ENCODE assay signal across 17 cellular contexts in the genomic region with DNA sequence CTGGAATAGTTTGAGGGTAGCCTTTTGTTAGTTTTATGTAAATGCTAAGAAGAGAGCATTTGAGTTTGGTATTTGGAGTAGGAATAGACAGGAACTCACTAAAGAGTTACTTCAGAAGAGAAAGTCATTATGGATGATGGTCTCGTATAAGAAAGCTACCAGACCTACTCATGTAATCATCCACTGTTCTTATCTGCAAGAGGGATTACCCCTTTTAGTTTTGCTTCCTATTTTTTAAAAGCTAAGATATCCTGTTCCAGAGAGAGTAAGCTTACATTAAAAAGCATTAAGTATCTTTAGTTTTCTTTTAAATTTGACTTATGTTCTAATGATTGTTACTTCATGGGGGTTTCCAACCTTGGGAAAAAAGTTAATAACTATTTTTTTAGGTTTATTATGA. TPM values are rescaled to one million over a fixed set of nuclear protein-coding genes. Genes with fewer than 3 reads are reported as not detected.
DNase-seq lines count a peak whose midpoint lies in the region; ATAC-seq, FAIRE-seq and TF ChIP-seq lines count a peak whose summit lies in the region.
"Had no signal": no experiment of that assay in that cellular context is flagged by ENCODE, and none has a peak within 500 bp of the region (broad histone marks: within the 10 kb centered on the region; RNA-seq: fewer than 3 reads in every experiment).

No MANE protein-coding gene starts in this region.

- no peaks in the 10 kb centered on the region for H4K20me1 ChIP-seq in GM12878 (ENCODE audit: control insufficient read depth, insufficient read depth)

- H3K9me3 Mint-ChIP-seq in progenitor cell of endocrine pancreas (ENCODE audit: low read depth) (peaks cover 6% of the 10 kb centered on the region), Calu3 (ENCODE audit: low read depth, unreplicated experiment) (no peaks in the 10 kb centered on the region)
- H3K9me3 Mint-ChIP-seq: CD4-positive, alpha-beta T cell had no signal

- peak; percentile 60 for ATAC-seq in GM18508 (IDR thresholded peaks at IDR 0.05; ENCODE audit: insufficient read depth, unreplicated experiment)
- ATAC-seq in GM21528 (IDR thresholded peaks at IDR 0.05; ENCODE audit: low FRiP score, unreplicated experiment): peak; percentile 41
- peak; percentile 62 for ATAC-seq in HG03432 (IDR thresholded peaks at IDR 0.05; ENCODE audit: unreplicated experiment)
- peak; percentile 78 for ATAC-seq in GM12878

- no TSS peak for BruUV-seq in GM12878 (replicated peaks; lab: Mats Ljungman, UMichigan)
- no TSS peak for BruUV-seq in Calu3 (replicated peaks; lab: Mats Ljungman, UMichigan)

- TF ChIP-seq CTCF in GM12878 (IDR thresholded peaks at IDR 0.05 in 2 of 3, conservative IDR thresholded peaks at IDR 0.05 in 1 of 3; ENCODE audit: control insufficient read depth in 2 of 3, extremely low read depth in 1 of 3, insufficient read depth in 1 of 3, low read depth in 3 of 3, low read length in 3 of 3) (no peak), progenitor cell of endocrine pancreas (IDR thresholded peaks at IDR 0.05; ENCODE audit: unreplicated experiment) (no peak), Calu3 (IDR thresholded peaks at IDR 0.05; ENCODE audit: unreplicated experiment) (no peak)

- peaks cover 7% of the 10 kb centered on the region for H3K4me1 Mint-ChIP-seq in progenitor cell of endocrine pancreas (ENCODE audit: low read depth)
- H3K4me1 Mint-ChIP-seq in Calu3 (ENCODE audit: low read depth, unreplicated experiment): peaks cover 35% of the 10 kb centered on the region

- DNase-seq in GM12878 (ENCODE audit: low read depth, low spot score) (no peak), progenitor cell of endocrine pancreas (ENCODE audit: low spot score, unreplicated experiment) (no peak), Calu3 (no peak), OCI-M2 (lab: John Stamatoyannopoulos, UW; ENCODE audit: unreplicated experiment) (no peak)
- DNase-seq in activated naive CD4-positive, alpha-beta T cell treated with Interleukin-2 at 50 U/mL for 16 hours: no peak
- DNase-seq: activated CD4-positive, alpha-beta T cell treated with anti-CD3 and anti-CD28 coated beads for 1 hour; activated gamma-delta T cell; CD4-positive, alpha-beta T cell; KBM-7; NCI-H2171 treated with DMSO at 0.1 percent for 48 hours; SHP77; stimulated activated CD4-positive, alpha-beta T cell treated with anti-CD3 and anti-CD28 coated beads, Interleukin-15, amount 100 ng/mL, for 24 hours; stimulated activated naive CD4-positive, alpha-beta T cell treated with Interleukin-2 at 50 U/mL for 16 hours had no signal

- 0% methylated on average over 1 of the region's 1 CpG for WGBS in GM12878 (ENCODE audit: insufficient coverage, insufficient replicate concordance, low lambda C conversion rate, missing lambda C conversion rate)

- TF ChIP-seq EP300 in GM12878 (IDR thresholded peaks at IDR 0.05; ENCODE audit: borderline replicate concordance in 1 of 2, control insufficient read depth in 1 of 2, low read depth in 2 of 2, low read length in 2 of 2): no peak

- H3K4me2 ChIP-seq in GM12878 (ENCODE audit: control insufficient read depth, insufficient read depth): 0 out of 2 replicates have a peak overlapping the region, but pooled peaks have one; percentile 4

- H3K27me3 Mint-ChIP-seq in progenitor cell of endocrine pancreas (no peaks in the 10 kb centered on the region), Calu3 (ENCODE audit: unreplicated experiment) (no peaks in the 10 kb centered on the region)
- H3K27me3 Mint-ChIP-seq: CD4-positive, alpha-beta T cell had no signal

- TF ChIP-seq RAD21 in GM12878 (IDR thresholded peaks at IDR 0.05; ENCODE audit: insufficient read depth, low read depth, low read length): no peak

- SMC1A ChIA-PET in GM12878 (lab: Charles Lee; ENCODE audit: uncharacterized antibody, unreplicated experiment): interaction anchor here (0.9 to 8.0 kb wide), 10 partner anchors 8 to 87 kb away, joined by 3 to 95 read pairs (median 4); a partner anchor contains a TSS

- RAD21 ChIA-PET in GM12878 (lab: Charles Lee; ENCODE audit: unreplicated experiment): interaction anchor here (0.6 to 2.7 kb wide), 7 partner anchors 8 to 548 kb away, joined by 3 to 27 read pairs (median 6); a partner anchor contains a TSS

- CTCF ChIA-PET in GM12878 (lab: Yijun Ruan, JAX): interaction anchor here (1.0 to 5.4 kb wide), 10 partner anchors 8 to 166 kb away, joined by 3 to 95 read pairs (median 6); a partner anchor contains a TSS
- CTCF ChIA-PET in Calu3 (lab: Charles Lee): no interaction called here

- H3K4me1 ChIP-seq in GM12878 (ENCODE audit: control insufficient read depth, insufficient read depth, low read length): peaks cover 11% of the 10 kb centered on the region; the same call in 1 of the 2 replicates

- peaks cover 0 to 3% of the 10 kb centered on the region in 2 experiments; a peak in 3 of 4 replicates for H3K27me3 ChIP-seq in GM12878 (replicated peaks in 1 of 2; ENCODE audit: control insufficient read depth in 2 of 2, insufficient read depth in 2 of 2, low read length in 1 of 2)

- H3K4me3 Mint-ChIP-seq in progenitor cell of endocrine pancreas (ENCODE audit: low read depth) (no peak overlapping the region), Calu3 (ENCODE audit: low read depth, unreplicated experiment) (no peak overlapping the region)
- H3K4me3 Mint-ChIP-seq: CD4-positive, alpha-beta T cell had no signal

- H3K27ac Mint-ChIP-seq in progenitor cell of endocrine pancreas (no peak overlapping the region), Calu3 (ENCODE audit: unreplicated experiment) (no peak overlapping the region)
- H3K27ac Mint-ChIP-seq: CD4-positive, alpha-beta T cell had no signal

- H3K27ac ChIP-seq in GM12878 (ENCODE audit: control insufficient read depth, insufficient read depth): no peak overlapping the region

- H3K4me3 ChIP-seq in GM12878: no peak overlapping the region

- H3K79me2 ChIP-seq in GM12878 (ENCODE audit: control insufficient read depth, insufficient read depth, low read length): no peaks in the 10 kb centered on the region

- no peak overlapping the region for H2AFZ ChIP-seq in GM12878 (ENCODE audit: control insufficient read depth, low read depth, low read length)

- no peaks in the 10 kb centered on the region for H3K36me3 ChIP-seq in GM12878 (ENCODE audit: control insufficient read depth in 2 of 2, insufficient read depth in 2 of 2, low read length in 1 of 2)

- in situ Hi-C loops in GM12878 (cut with MboI): no loop called here

- peak; percentile 18 for FAIRE-seq in GM12878 (lab: Jason Lieb, UNC)

- POLR2A ChIA-PET in GM12878 (lab: Charles Lee): interaction anchor here (0.8 to 0.9 kb wide), 2 partner anchors 8 to 86 kb away, joined by 4 to 5 read pairs; a partner anchor contains a TSS

- H3K9ac ChIP-seq in GM12878 (ENCODE audit: control insufficient read depth, insufficient read depth, low read length): no peak overlapping the region

- intact Hi-C loops in GM12878 (cut with micrococcal nuclease; ENCODE audit: unreplicated experiment) (no loop called here), Calu3 (cut with micrococcal nuclease; ENCODE audit: unreplicated experiment) (loop anchor here (2.0 kb wide), 1 partner anchor 55 kb away; a partner anchor contains a TSS)

- H3K9me3 ChIP-seq in GM12878 (replicated peaks; ENCODE audit: control insufficient read depth, insufficient read depth, low read length): no peaks in the 10 kb centered on the region

- H3K36me3 Mint-ChIP-seq in progenitor cell of endocrine pancreas (ENCODE audit: insufficient read depth) (no peaks in the 10 kb centered on the region), Calu3 (ENCODE audit: insufficient read depth, unreplicated experiment) (no peaks in the 10 kb centered on the region)

- no peak for TF ChIP-seq POLR2A in GM12878 (IDR thresholded peaks at IDR 0.05; ENCODE audit: low read depth, low read length)

RNA-seq across cellular contexts. Expression of a gene that starts 12.5 kb away (rescaled TPM):
- total RNA-seq in GM12878 (2013; cell fraction: nucleolus; rRNA removed): not detected in 2 replicates
- not detected in 2 replicates for total RNA-seq in GM12878 (2014; rRNA removed)
- not detected in 2 replicates for total RNA-seq in GM12878 (2014; rRNA removed; fragmentation: Illumina TruSeq; extraction: Trizol)
- total RNA-seq in GM12878 (2021): 0.13 TPM in 1 of 2 replicates, not detected in the other
- polyA plus RNA-seq in GM12878 (2011; ENCODE audit: low read depth): not detected
- polyA plus RNA-seq in GM12878 (2011; rRNA removed): not detected in 2 replicates
- not detected in 2 replicates for polyA plus RNA-seq in GM12878 (2011; cell fraction: cytosol; rRNA removed)
- not detected in 2 replicates for polyA plus RNA-seq in GM12878 (2011; cell fraction: nucleus; rRNA removed)
- not detected in 2 replicates for polyA plus RNA-seq in GM12878 (2012)
- 0.18 TPM in 1 of 2 replicates, not detected in the other for polyA plus RNA-seq in GM12878 (2014; fragmentation: Illumina TruSeq; extraction: Trizol)
- polyA plus RNA-seq in GM12878 (2014; fragmentation: Nextera tagmentation; extraction: Ambion mirVana): under 1 TPM in 1 of 2 experiments, not detected in 1; 0.29 TPM
- 0.23 TPM in 1 of 2 replicates, not detected in the other for polyA plus RNA-seq in GM12878 (2014; rRNA removed)
- polyA plus RNA-seq in GM12878 (2016; fragmentation: Nextera tagmentation; extraction: Ambion mirVana): under 1 TPM in 1 of 2 experiments, not detected in 1; 0.50 TPM
- polyA minus RNA-seq in GM12878 (2011; rRNA and poly(A)+ RNA removed): not detected in 2 replicates
- not detected in 2 replicates for polyA minus RNA-seq in GM12878 (2011; cell fraction: cytosol; rRNA and poly(A)+ RNA removed)
- not detected in 2 replicates for polyA minus RNA-seq in GM12878 (2011; cell fraction: nucleus; rRNA and poly(A)+ RNA removed)
- total RNA-seq in progenitor cell of endocrine pancreas: 5.0 and 7.3 TPM in 2 replicates
- 1.7 and 1.9 TPM in 2 replicates for total RNA-seq in Calu3 (2022)
- total RNA-seq: CD4-positive, alpha-beta T cell; cerebellum had no signal

RNA-seq across cellular contexts. Expression of a gene that starts 26.1 kb away (rescaled TPM):
- not detected in 2 replicates for total RNA-seq in GM12878 (2013; cell fraction: nucleolus; rRNA removed)
- not detected in 2 replicates for total RNA-seq in GM12878 (2014; rRNA removed)
- total RNA-seq in GM12878 (2014; rRNA removed; fragmentation: Illumina TruSeq; extraction: Trizol): not detected in 2 replicates
- not detected in 2 replicates for total RNA-seq in GM12878 (2021)
- polyA plus RNA-seq in GM12878 (2011; ENCODE audit: low read depth): not detected
- not detected in 2 replicates for polyA plus RNA-seq in GM12878 (2011; rRNA removed)
- polyA plus RNA-seq in GM12878 (2011; cell fraction: cytosol; rRNA removed): 0.04 TPM in 1 of 2 replicates, not detected in the other
- polyA plus RNA-seq in GM12878 (2011; cell fraction: nucleus; rRNA removed): not detected in 2 replicates
- polyA plus RNA-seq in GM12878 (2012): not detected in 2 replicates
- polyA plus RNA-seq in GM12878 (2014; fragmentation: Illumina TruSeq; extraction: Trizol): 0.17 TPM in 1 of 2 replicates, not detected in the other
- under 1 TPM in 1 of 2 experiments, not detected in 1; 0.04 TPM for polyA plus RNA-seq in GM12878 (2014; fragmentation: Nextera tagmentation; extraction: Ambion mirVana)
- not detected in 2 replicates for polyA plus RNA-seq in GM12878 (2014; rRNA removed)
- polyA plus RNA-seq in GM12878 (2016; fragmentation: Nextera tagmentation; extraction: Ambion mirVana): not detected
- polyA minus RNA-seq in GM12878 (2011; rRNA and poly(A)+ RNA removed): not detected in 2 replicates
- not detected in 2 replicates for polyA minus RNA-seq in GM12878 (2011; cell fraction: cytosol; rRNA and poly(A)+ RNA removed)
- not detected in 2 replicates for polyA minus RNA-seq in GM12878 (2011; cell fraction: nucleus; rRNA and poly(A)+ RNA removed)
- total RNA-seq in progenitor cell of endocrine pancreas: not detected in 2 replicates
- total RNA-seq in Calu3 (2022): 6.0 and 38.4 TPM in 2 replicates
- total RNA-seq: CD4-positive, alpha-beta T cell; cerebellum had no signal

RNA-seq across cellular contexts. Expression of a gene that starts 38.7 kb away (rescaled TPM):
- 0.58 TPM in 1 of 2 replicates, not detected in the other for total RNA-seq in GM12878 (2013; cell fraction: nucleolus; rRNA removed)
- total RNA-seq in GM12878 (2014; rRNA removed) (1.8 and 3.2 TPM in 2 replicates), GM12878 (2014; rRNA removed; fragmentation: Illumina TruSeq; extraction: Trizol) (2.7 and 2.8 TPM in 2 replicates), GM12878 (2021) (1.3 and 2.2 TPM in 2 replicates), progenitor cell of endocrine pancreas (not detected in 2 replicates), Calu3 (2022) (6.7 and 21.6 TPM in 2 replicates)
- 6.2 TPM for polyA plus RNA-seq in GM12878 (2011; ENCODE audit: low read depth)
- polyA plus RNA-seq in GM12878 (2011; rRNA removed) (0.46 and 0.88 TPM in 2 replicates), GM12878 (2014; fragmentation: Illumina TruSeq; extraction: Trizol) (2.4 and 4.6 TPM in 2 replicates), GM12878 (2014; fragmentation: Nextera tagmentation; extraction: Ambion mirVana) (10 to 100 TPM in 1 of 2 experiments, 1 to 10 TPM in 1; 7.7 to 10.4 TPM), GM12878 (2014; rRNA removed) (0.99 and 2.0 TPM in 2 replicates), GM12878 (2016; fragmentation: Nextera tagmentation; extraction: Ambion mirVana) (10 to 100 TPM; 15.5 to 19.5 TPM)
- 0.13 and 0.31 TPM in 2 replicates for polyA plus RNA-seq in GM12878 (2011; cell fraction: cytosol; rRNA removed)
- polyA plus RNA-seq in GM12878 (2011; cell fraction: nucleus; rRNA removed): 0.25 TPM in 1 of 2 replicates, not detected in the other
- 8.0 and 13.0 TPM in 2 replicates for polyA plus RNA-seq in GM12878 (2012)
- 0.44 TPM in 1 of 2 replicates, not detected in the other for polyA minus RNA-seq in GM12878 (2011; rRNA and poly(A)+ RNA removed)
- not detected in 2 replicates for polyA minus RNA-seq in GM12878 (2011; cell fraction: cytosol; rRNA and poly(A)+ RNA removed)
- not detected in 2 replicates for polyA minus RNA-seq in GM12878 (2011; cell fraction: nucleus; rRNA and poly(A)+ RNA removed)
- total RNA-seq: CD4-positive, alpha-beta T cell had no signal

RNA-seq across cellular contexts. Expression of a gene that starts 54.7 kb away (rescaled TPM):
- total RNA-seq in GM12878 (2013; cell fraction: nucleolus; rRNA removed): not detected in 2 replicates
- total RNA-seq in GM12878 (2014; rRNA removed) (0.06 and 0.38 TPM in 2 replicates), GM12878 (2014; rRNA removed; fragmentation: Illumina TruSeq; extraction: Trizol) (0.22 and 0.32 TPM in 2 replicates), GM12878 (2021) (0.19 and 0.21 TPM in 2 replicates), progenitor cell of endocrine pancreas (not detected in 2 replicates), Calu3 (2022) (not detected in 2 replicates)
- 0.52 TPM for polyA plus RNA-seq in GM12878 (2011; ENCODE audit: low read depth)
- polyA plus RNA-seq in GM12878 (2011; rRNA removed) (0.03 TPM in 1 of 2 replicates, not detected in the other), GM12878 (2014; fragmentation: Illumina TruSeq; extraction: Trizol) (0.46 and 1.0 TPM in 2 replicates), GM12878 (2014; fragmentation: Nextera tagmentation; extraction: Ambion mirVana) (under 1 TPM; 0.03 to 0.07 TPM), GM12878 (2014; rRNA removed) (0.24 and 0.32 TPM in 2 replicates), GM12878 (2016; fragmentation: Nextera tagmentation; extraction: Ambion mirVana) (under 1 TPM; 0.23 to 0.25 TPM)
- polyA plus RNA-seq in GM12878 (2011; cell fraction: cytosol; rRNA removed): 0.01 TPM in 1 of 2 replicates, not detected in the other
- not detected in 2 replicates for polyA plus RNA-seq in GM12878 (2011; cell fraction: nucleus; rRNA removed)
- 1.2 and 1.6 TPM in 2 replicates for polyA plus RNA-seq in GM12878 (2012)
- polyA minus RNA-seq in GM12878 (2011; rRNA and poly(A)+ RNA removed): not detected in 2 replicates
- not detected in 2 replicates for polyA minus RNA-seq in GM12878 (2011; cell fraction: cytosol; rRNA and poly(A)+ RNA removed)
- not detected in 2 replicates for polyA minus RNA-seq in GM12878 (2011; cell fraction: nucleus; rRNA and poly(A)+ RNA removed)
- total RNA-seq: CD4-positive, alpha-beta T cell; cerebellum had no signal
